ENCODE assay signal across 8 cellular contexts in genomic region chr7:40329601-40330153, GRCh38.
DNase-seq lines count a peak whose midpoint lies in the region; ATAC-seq, FAIRE-seq and TF ChIP-seq lines count a peak whose summit lies in the region.

No MANE protein-coding gene starts in this region.

- no peak overlapping the region for H3K9ac ChIP-seq in keratinocyte (ENCODE audit: control insufficient read depth, extremely low read depth, insufficient read depth, low read length)

- H3K27ac ChIP-seq in keratinocyte (ENCODE audit: control insufficient read depth, insufficient read depth, low read length) (no peak overlapping the region), upper lobe of right lung (no peak overlapping the region)

- dilution Hi-C loops in keratinocyte (cut with MboI; ENCODE audit: extremely low pct_ligation_motif_present, low sequenced_read_pairs): no loop called here

- FAIRE-seq in keratinocyte (lab: Jason Lieb, UNC): peak; percentile 71

- H3K27me3 ChIP-seq in GM06990 (replicated peaks; ENCODE audit: control insufficient read depth, insufficient read depth, low read length) (no peaks in the 10 kb centered on the region), keratinocyte (ENCODE audit: control insufficient read depth, extremely low read depth, insufficient read depth, low read length) (no peaks in the 10 kb centered on the region), upper lobe of right lung (no peaks in the 10 kb centered on the region)

- H3K79me2 ChIP-seq in keratinocyte (ENCODE audit: control insufficient read depth, insufficient read depth, low read length): no peaks in the 10 kb centered on the region

- H3K4me1 ChIP-seq in keratinocyte (ENCODE audit: control insufficient read depth, extremely low read depth, insufficient read depth, low read length) (no peaks in the 10 kb centered on the region), upper lobe of right lung (no peaks in the 10 kb centered on the region)

- intact Hi-C loops in upper lobe of right lung (cut with DNase I): no loop called here

- H3K9me3 ChIP-seq in keratinocyte (ENCODE audit: control insufficient read depth, low read depth, low read length): no peaks in the 10 kb centered on the region
- H3K9me3 ChIP-seq in upper lobe of right lung: no peaks in the 10 kb centered on the region

- H3K9me1 ChIP-seq in keratinocyte (ENCODE audit: control insufficient read depth, extremely low read depth, insufficient read depth, low read length): no peaks in the 10 kb centered on the region

- DNase-seq in GM06990 (ENCODE audit: extremely low read depth, insufficient read length) (no peak), NCI-H345 (lab: John Stamatoyannopoulos, UW) (peak; percentile 36), brain pericyte (ENCODE audit: low read depth, low spot score) (peak; percentile 25), keratinocyte (ENCODE audit: low read depth, low spot score) (no peak), upper lobe of right lung (no peak)
- no peak for DNase-seq in activated CD4-positive, alpha-beta T cell treated with anti-CD3 and anti-CD28 coated beads for 48 hours

- H2AFZ ChIP-seq in keratinocyte (ENCODE audit: control insufficient read depth, low read length): no peak overlapping the region

- no peaks in the 10 kb centered on the region for H3K36me3 ChIP-seq in GM06990 (ENCODE audit: control insufficient read depth, insufficient read depth, low read length)
- H3K36me3 ChIP-seq in keratinocyte (ENCODE audit: control insufficient read depth in 2 of 2, extremely low read depth in 1 of 2, insufficient read depth in 2 of 2, low read length in 2 of 2): no peaks in the 10 kb centered on the region
- H3K36me3 ChIP-seq in upper lobe of right lung: no peaks in the 10 kb centered on the region

- peak; percentile 66 for ATAC-seq in HG02798 (IDR thresholded peaks at IDR 0.05; ENCODE audit: poor library complexity, unreplicated experiment)
- peak; percentile 75 for ATAC-seq in upper lobe of right lung
- no peak for ATAC-seq in HG03175 (IDR thresholded peaks at IDR 0.05; ENCODE audit: unreplicated experiment)

- TF ChIP-seq CTCF in GM06990 (IDR thresholded peaks at IDR 0.05; ENCODE audit: insufficient read depth, low read length, poor library complexity, severe bottlenecking): peak; percentile 68
- peak in 2 of 3 experiments; percentile 41 to 66 for TF ChIP-seq CTCF in keratinocyte (optimal IDR thresholded peaks at IDR 0.05 in 1 of 3, IDR thresholded peaks at IDR 0.05 in 1 of 3, conservative IDR thresholded peaks at IDR 0.05 in 1 of 3; ENCODE audit: extremely low read depth in 1 of 3, insufficient read depth in 2 of 3, low read length in 3 of 3)
- peak; percentile 82 for TF ChIP-seq CTCF in upper lobe of right lung (IDR thresholded peaks at IDR 0.05)

- H3K4me3 ChIP-seq in GM06990 (replicated peaks; ENCODE audit: low read depth, low read length) (no peak overlapping the region), keratinocyte (ENCODE audit: control insufficient read depth in 2 of 3, extremely low read depth in 1 of 3, insufficient read depth in 2 of 3, low read depth in 1 of 3, low read length in 3 of 3) (no peak overlapping the region), upper lobe of right lung (no peak overlapping the region)

- H3K4me2 ChIP-seq in keratinocyte (ENCODE audit: control insufficient read depth, extremely low read depth, insufficient read depth, low read depth, low read length): no peak overlapping the region

- H4K20me1 ChIP-seq in keratinocyte (ENCODE audit: control insufficient read depth, extremely low read depth, insufficient read depth, low read length): no peaks in the 10 kb centered on the region

Comparison
In these comparisons a context has a peak if more than half of its experiments do, and no peak if none do; other contexts are left out.
1. DNase-seq: peak in NCI-H345 (single experiment) and brain pericyte (single experiment); none in GM06990 (single experiment), keratinocyte (single experiment), upper lobe of right lung (single experiment) and activated CD4-positive, alpha-beta T cell treated with anti-CD3 and anti-CD28 coated beads for 48 hours (single experiment).
2. Peak in every context shown above with its lines, with median percentiles within 50 percentile points of each other: CTCF ChIP-seq.